Comparison of ENCODE assay signal across 32 cellular contexts in the genomic region with DNA sequence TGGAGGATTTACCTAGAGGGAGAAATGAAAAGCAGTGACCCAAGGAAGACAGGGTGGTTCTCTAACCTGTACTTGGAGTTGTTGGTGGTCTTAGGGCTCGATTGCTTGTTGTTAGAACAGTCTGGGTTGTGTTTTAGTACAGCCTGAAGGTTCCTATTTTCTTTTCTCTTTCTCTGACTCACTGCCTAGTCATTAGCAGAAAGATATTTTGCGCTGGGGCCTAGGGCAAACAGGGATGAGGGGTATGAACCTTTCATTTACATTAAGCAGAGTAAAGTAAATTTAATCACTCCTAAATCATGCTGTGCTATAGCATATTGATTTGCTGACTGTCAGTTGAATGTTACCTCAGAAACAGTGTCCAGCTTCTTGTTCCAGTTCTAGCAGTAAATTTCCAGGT.
"Had no signal": no experiment of that assay in that cellular context is flagged by ENCODE, and none has a peak within 500 bp of the region (broad histone marks: within the 10 kb centered on the region; RNA-seq: fewer than 3 reads in every experiment).

No MANE protein-coding gene starts in this region.

- H3K9me3 Mint-ChIP-seq: activated CD4-positive, alpha-beta memory T cell treated with anti-CD3 and anti-CD28 coated beads for 36 hours; activated CD4-positive, alpha-beta T cell treated with anti-CD3 and anti-CD28 coated beads, Interleukin-2, amount 10 ng/mL, durations not matched to agents 24 days and 14 days; activated naive CD4-positive, alpha-beta T cell treated with anti-CD3 and anti-CD28 coated beads for 36 hours; activated naive CD4-positive, alpha-beta T cell treated with anti-CD3 and anti-CD28 coated beads, Interleukin-2, amount 50 U/mL, for 24 hours; activated naive CD8-positive, alpha-beta T cell treated with anti-CD3 and anti-CD28 coated beads for 36 hours; activated naive CD8-positive, alpha-beta T cell treated with anti-CD3 and anti-CD28 coated beads, Interleukin-2, amount 50 U/mL, for 24 hours; activated T-helper 2 cell treated with anti-CD3 and anti-CD28 coated beads, Interferon-gamma antibody, Interleukin-2, Interleukin-4, amounts not matched to agents 10 μg/mL and 5 μg/mL and 100 μg/mL, durations not matched to agents 14 hours and 24 hours and 36 hours; T-helper 2 cell treated with Interferon-gamma antibody and Interleukin-4, amounts not matched to agents 5 μg/mL and 100 μg/mL, for 36 hours had no signal

- H3K27ac Mint-ChIP-seq: activated B cell treated with CpG ODN at 0.5 μM for 24 hours; activated CD4-positive, alpha-beta memory T cell treated with anti-CD3 and anti-CD28 coated beads for 36 hours; activated CD4-positive, alpha-beta T cell treated with anti-CD3 and anti-CD28 coated beads, Interleukin-2, amount 10 ng/mL, durations not matched to agents 24 days and 14 days; activated CD8-positive, alpha-beta memory T cell treated with anti-CD3 and anti-CD28 coated beads, Interleukin-2, amount 10 ng/mL, durations not matched to agents 7 days and 5 days; activated CD8-positive, alpha-beta T cell treated with anti-CD3 and anti-CD28 coated beads, Interleukin-2, amount 10 ng/mL, durations not matched to agents 7 days and 5 days; activated naive CD4-positive, alpha-beta T cell treated with anti-CD3 and anti-CD28 coated beads for 36 hours; activated naive CD4-positive, alpha-beta T cell treated with anti-CD3 and anti-CD28 coated beads, Interleukin-2, amount 50 U/mL, for 24 hours; activated naive CD8-positive, alpha-beta T cell treated with anti-CD3 and anti-CD28 coated beads for 36 hours; activated naive CD8-positive, alpha-beta T cell treated with anti-CD3 and anti-CD28 coated beads, Interleukin-2, amount 50 U/mL, for 24 hours; activated T-helper 1 cell treated with anti-CD3 and anti-CD28 coated beads, Interleukin-12 subunit alpha, Interleukin-12 subunit beta, Interleukin-2, Interleukin-4 antibody, amounts not matched to agents 30 ng/mL and 10 ng/mL and 1 ng/mL, durations not matched to agents 14 hours and 24 hours and 36 hours; activated T-helper 2 cell treated with anti-CD3 and anti-CD28 coated beads, Interferon-gamma antibody, Interleukin-2, Interleukin-4, amounts not matched to agents 10 μg/mL and 5 μg/mL and 100 μg/mL, durations not matched to agents 14 hours and 24 hours and 36 hours; brain; T-helper 17 cell; T-helper 2 cell treated with Interferon-gamma antibody and Interleukin-4, amounts not matched to agents 5 μg/mL and 100 μg/mL, for 36 hours had no signal

- H3K4me3 Mint-ChIP-seq: activated B cell treated with CpG ODN at 0.5 μM for 24 hours; activated CD4-positive, alpha-beta memory T cell treated with anti-CD3 and anti-CD28 coated beads for 36 hours; activated CD4-positive, alpha-beta T cell treated with anti-CD3 and anti-CD28 coated beads, Interleukin-2, amount 10 ng/mL, durations not matched to agents 24 days and 14 days; activated CD8-positive, alpha-beta memory T cell treated with anti-CD3 and anti-CD28 coated beads, Interleukin-2, amount 10 ng/mL, durations not matched to agents 7 days and 5 days; activated CD8-positive, alpha-beta T cell treated with anti-CD3 and anti-CD28 coated beads, Interleukin-2, amount 10 ng/mL, durations not matched to agents 7 days and 5 days; activated naive CD4-positive, alpha-beta T cell treated with anti-CD3 and anti-CD28 coated beads for 36 hours; activated naive CD4-positive, alpha-beta T cell treated with anti-CD3 and anti-CD28 coated beads, Interleukin-2, amount 50 U/mL, for 24 hours; activated naive CD8-positive, alpha-beta T cell treated with anti-CD3 and anti-CD28 coated beads for 36 hours; activated naive CD8-positive, alpha-beta T cell treated with anti-CD3 and anti-CD28 coated beads, Interleukin-2, amount 50 U/mL, for 24 hours; activated T-helper 1 cell treated with anti-CD3 and anti-CD28 coated beads, Interleukin-12 subunit alpha, Interleukin-12 subunit beta, Interleukin-2, Interleukin-4 antibody, amounts not matched to agents 30 ng/mL and 10 ng/mL and 1 ng/mL, durations not matched to agents 14 hours and 24 hours and 36 hours; brain; T-helper 17 cell; T-helper 2 cell treated with Interferon-gamma antibody and Interleukin-4, amounts not matched to agents 5 μg/mL and 100 μg/mL, for 36 hours had no signal

- H3K36me3 Mint-ChIP-seq: activated CD4-positive, alpha-beta memory T cell treated with anti-CD3 and anti-CD28 coated beads for 36 hours; activated CD8-positive, alpha-beta memory T cell treated with anti-CD3 and anti-CD28 coated beads, Interleukin-2, amount 10 ng/mL, durations not matched to agents 7 days and 5 days; activated naive CD4-positive, alpha-beta T cell treated with anti-CD3 and anti-CD28 coated beads, Interleukin-2, amount 50 U/mL, for 24 hours; activated naive CD8-positive, alpha-beta T cell treated with anti-CD3 and anti-CD28 coated beads for 36 hours; brain had no signal

- DNase-seq: activated B cell treated with CpG ODN at 0.5 μM for 24 hours; activated CD4-positive, alpha-beta memory T cell treated with anti-CD3 and anti-CD28 coated beads for 36 hours; activated CD4-positive, alpha-beta T cell treated with anti-CD3 and anti-CD28 coated beads, Interleukin-2, amount 10 ng/mL, durations not matched to agents 24 days and 14 days; activated CD8-positive, alpha-beta memory T cell treated with anti-CD3 and anti-CD28 coated beads, Interleukin-2, amount 10 ng/mL, durations not matched to agents 7 days and 5 days; activated CD8-positive, alpha-beta memory T cell treated with anti-CD3 and anti-CD28 coated beads, Interleukin-2, amount 50 U/mL, for 4 hours; activated CD8-positive, alpha-beta T cell treated with anti-CD3 and anti-CD28 coated beads, Interleukin-2, amount 10 ng/mL, durations not matched to agents 7 days and 5 days; activated effector memory CD4-positive, alpha-beta T cell treated with anti-CD3 and anti-CD28 coated beads, Interleukin-2, amount 50 U/mL, for 16 hours; activated naive CD4-positive, alpha-beta T cell treated with anti-CD3 and anti-CD28 coated beads for 36 hours; activated naive CD8-positive, alpha-beta T cell treated with anti-CD3 and anti-CD28 coated beads for 36 hours; activated naive CD8-positive, alpha-beta T cell treated with anti-CD3 and anti-CD28 coated beads, Interleukin-2, amount 50 U/mL, for 24 hours; activated T-cell treated with anti-CD3 and anti-CD28 coated beads, Interleukin-2, amount 50 U/mL, for 1 hour; activated T-cell treated with anti-CD3 and anti-CD28 coated beads, Interleukin-2, amount 50 U/mL, for 48 hours; adrenal gland; amygdala; aorta; caudate nucleus; cortex of kidney; dermis blood vessel endothelial cell; effector CD8-positive, alpha-beta T cell; foreskin fibroblast; head of caudate nucleus; T-helper 1 cell; T-helper 17 cell; T1000; WERI-Rb-1 had no signal

- H3K27me3 Mint-ChIP-seq: activated B cell treated with CpG ODN at 0.5 μM for 24 hours; activated CD4-positive, alpha-beta memory T cell treated with anti-CD3 and anti-CD28 coated beads for 36 hours; activated CD4-positive, alpha-beta T cell treated with anti-CD3 and anti-CD28 coated beads, Interleukin-2, amount 10 ng/mL, durations not matched to agents 24 days and 14 days; activated CD8-positive, alpha-beta memory T cell treated with anti-CD3 and anti-CD28 coated beads, Interleukin-2, amount 10 ng/mL, durations not matched to agents 7 days and 5 days; activated naive CD4-positive, alpha-beta T cell treated with anti-CD3 and anti-CD28 coated beads, Interleukin-2, amount 50 U/mL, for 24 hours; activated naive CD8-positive, alpha-beta T cell treated with anti-CD3 and anti-CD28 coated beads, Interleukin-2, amount 50 U/mL, for 24 hours; brain; T-helper 17 cell had no signal

- ATAC-seq: activated CD4-positive, CD25-positive, alpha-beta regulatory T cell treated with anti-CD3 and anti-CD28 coated beads, Interleukin-2, amount 50 U/mL, for 24 hours; activated CD8-positive, alpha-beta memory T cell treated with anti-CD3 and anti-CD28 coated beads, Interleukin-2, amount 10 ng/mL, durations not matched to agents 7 days and 5 days; activated CD8-positive, alpha-beta T cell treated with anti-CD3 and anti-CD28 coated beads, Interleukin-2, amount 10 ng/mL, durations not matched to agents 7 days and 5 days; activated naive CD8-positive, alpha-beta T cell treated with anti-CD3 and anti-CD28 coated beads, Interleukin-2, amount 50 U/mL, for 24 hours; esophagus mucosa; T-helper 17 cell had no signal

- H3K4me1 Mint-ChIP-seq: activated B cell treated with CpG ODN at 0.5 μM for 24 hours; activated CD4-positive, alpha-beta T cell treated with anti-CD3 and anti-CD28 coated beads, Interleukin-2, amount 10 ng/mL, durations not matched to agents 24 days and 14 days; activated CD8-positive, alpha-beta memory T cell treated with anti-CD3 and anti-CD28 coated beads, Interleukin-2, amount 10 ng/mL, durations not matched to agents 7 days and 5 days; activated naive CD4-positive, alpha-beta T cell treated with anti-CD3 and anti-CD28 coated beads, Interleukin-2, amount 50 U/mL, for 24 hours; activated naive CD8-positive, alpha-beta T cell treated with anti-CD3 and anti-CD28 coated beads for 36 hours; activated naive CD8-positive, alpha-beta T cell treated with anti-CD3 and anti-CD28 coated beads, Interleukin-2, amount 50 U/mL, for 24 hours; brain; T-helper 17 cell had no signal
